ENCODE assay signal across 1 cellular context in the genomic region with DNA sequence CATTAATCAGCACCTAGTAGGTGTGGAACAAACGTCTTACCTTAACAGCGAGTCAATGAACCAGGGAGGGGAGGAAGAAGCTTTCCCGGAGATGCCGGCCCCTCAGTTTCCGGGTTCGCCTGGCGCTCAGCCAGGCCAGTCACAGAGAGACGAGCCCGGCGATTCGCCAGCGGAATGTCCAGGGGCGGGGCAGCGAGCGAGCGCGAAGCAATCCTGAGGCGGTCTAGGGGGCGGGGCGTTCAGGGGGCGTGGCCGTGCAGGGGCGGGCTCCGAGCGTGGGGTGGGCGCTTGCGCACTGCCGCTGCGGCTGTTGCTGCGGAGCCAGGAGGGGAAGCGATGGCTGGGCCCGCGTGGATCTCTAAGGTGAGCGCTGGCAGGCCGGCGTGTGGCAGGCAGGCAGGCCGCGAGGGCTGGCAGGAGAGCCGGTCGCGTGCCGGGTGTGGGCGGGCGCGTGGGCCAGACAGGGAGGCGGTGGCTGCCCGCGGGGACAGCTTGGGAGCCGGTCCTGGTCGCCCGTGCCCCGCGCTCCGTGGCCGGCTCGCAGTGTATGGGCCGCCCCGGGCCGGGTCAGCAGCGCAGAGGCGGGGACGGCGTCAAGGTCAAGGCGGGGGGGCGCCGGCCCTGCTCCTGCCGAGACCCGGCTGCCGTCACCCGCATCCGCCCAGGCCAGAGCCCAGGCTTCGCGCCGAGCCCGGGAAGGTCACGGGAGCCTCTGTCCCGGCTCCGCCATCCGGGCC.
A peak's percentile ranks its signal among the peaks of the same experiment; 100 is the strongest.
TF ChIP-seq lines count a peak whose summit lies in the region.

Gene IDH3A, plus strand, starts transcription at position 295 of the 737 bp plus-strand sequence. Its CDS starts 42 bp downstream, at position 337.

TF ChIP-seq in K562, 482 proteins besides CTCF, POLR2A, EP300 and RAD21 (continued from another document):
- TF ChIP-seq YY1 (IDR thresholded peaks at IDR 0.05; ENCODE audit: borderline replicate concordance in 1 of 3, control insufficient read depth in 1 of 3, extremely low read depth in 1 of 3, insufficient read depth in 3 of 3, insufficient read length in 1 of 3, insufficient replicate concordance in 2 of 3, low read depth in 1 of 3, low read length in 2 of 3) (peak in 1 of 3 experiments; percentile 39), BHLHE40 (IDR thresholded peaks at IDR 0.05; ENCODE audit: low read length) (peak; percentile 62), CCNT2 (IDR thresholded peaks at IDR 0.05; ENCODE audit: borderline replicate concordance, extremely low read depth, insufficient read length, low read depth, low read length) (peak; percentile 28), ELF1 (tag; IDR thresholded peaks at IDR 0.05) (peak; percentile 90), ZBTB1 (CRISPR knock-in tag; IDR thresholded peaks at IDR 0.05; ENCODE audit: borderline replicate concordance, low read depth) (peak; percentile 23; the same call in 1 of the 2 replicates), SMARCE1 (IDR thresholded peaks at IDR 0.05) (no peak; the same call in 1 of the 2 replicates), ATF1 (CRISPR knock-in tag; IDR thresholded peaks at IDR 0.05) (no peak), ATF1 (tag; IDR thresholded peaks at IDR 0.05) (peak; percentile 4; the same call in 1 of the 2 replicates), ZBTB11 (CRISPR knock-in tag; IDR thresholded peaks at IDR 0.05) (peak in 1 of 3 experiments; percentile 47; a peak in 1 of 6 replicates), ZNF77 (CRISPR knock-in tag; IDR thresholded peaks at IDR 0.05) (no peak), PKNOX1 (IDR thresholded peaks at IDR 0.05) (peak; percentile 51), ETV1 (tag; conservative IDR thresholded peaks at IDR 0.05; ENCODE audit: low read depth) (peak; percentile 46; the same call in 1 of the 2 replicates), E2F6 (IDR thresholded peaks at IDR 0.05; ENCODE audit: borderline replicate concordance in 1 of 2, extremely low read depth in 1 of 2, insufficient read depth in 1 of 2, insufficient read length in 1 of 2, low read depth in 1 of 2, low read length in 1 of 2, poor library complexity in 1 of 2, severe bottlenecking in 1 of 2) (peak in 1 of 2 experiments; percentile 4), GABPA (tag; conservative IDR thresholded peaks at IDR 0.05; ENCODE audit: low read depth) (peak; percentile 92), TRIM28 (IDR thresholded peaks at IDR 0.05) (0 out of 2 replicates have a peak, but pooled peaks have one; percentile 10)
- TF ChIP-seq, protein P1, sequence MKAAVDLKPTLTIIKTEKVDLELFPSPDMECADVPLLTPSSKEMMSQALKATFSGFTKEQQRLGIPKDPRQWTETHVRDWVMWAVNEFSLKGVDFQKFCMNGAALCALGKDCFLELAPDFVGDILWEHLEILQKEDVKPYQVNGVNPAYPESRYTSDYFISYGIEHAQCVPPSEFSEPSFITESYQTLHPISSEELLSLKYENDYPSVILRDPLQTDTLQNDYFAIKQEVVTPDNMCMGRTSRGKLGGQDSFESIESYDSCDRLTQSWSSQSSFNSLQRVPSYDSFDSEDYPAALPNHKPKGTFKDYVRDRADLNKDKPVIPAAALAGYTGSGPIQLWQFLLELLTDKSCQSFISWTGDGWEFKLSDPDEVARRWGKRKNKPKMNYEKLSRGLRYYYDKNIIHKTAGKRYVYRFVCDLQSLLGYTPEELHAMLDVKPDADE (conservative IDR thresholded peaks at IDR 0.05; ENCODE audit: control insufficient read depth, low read depth, low read length) = peak; percentile 72; the same call in 1 of the 2 replicates
- TF ChIP-seq, protein P2, sequence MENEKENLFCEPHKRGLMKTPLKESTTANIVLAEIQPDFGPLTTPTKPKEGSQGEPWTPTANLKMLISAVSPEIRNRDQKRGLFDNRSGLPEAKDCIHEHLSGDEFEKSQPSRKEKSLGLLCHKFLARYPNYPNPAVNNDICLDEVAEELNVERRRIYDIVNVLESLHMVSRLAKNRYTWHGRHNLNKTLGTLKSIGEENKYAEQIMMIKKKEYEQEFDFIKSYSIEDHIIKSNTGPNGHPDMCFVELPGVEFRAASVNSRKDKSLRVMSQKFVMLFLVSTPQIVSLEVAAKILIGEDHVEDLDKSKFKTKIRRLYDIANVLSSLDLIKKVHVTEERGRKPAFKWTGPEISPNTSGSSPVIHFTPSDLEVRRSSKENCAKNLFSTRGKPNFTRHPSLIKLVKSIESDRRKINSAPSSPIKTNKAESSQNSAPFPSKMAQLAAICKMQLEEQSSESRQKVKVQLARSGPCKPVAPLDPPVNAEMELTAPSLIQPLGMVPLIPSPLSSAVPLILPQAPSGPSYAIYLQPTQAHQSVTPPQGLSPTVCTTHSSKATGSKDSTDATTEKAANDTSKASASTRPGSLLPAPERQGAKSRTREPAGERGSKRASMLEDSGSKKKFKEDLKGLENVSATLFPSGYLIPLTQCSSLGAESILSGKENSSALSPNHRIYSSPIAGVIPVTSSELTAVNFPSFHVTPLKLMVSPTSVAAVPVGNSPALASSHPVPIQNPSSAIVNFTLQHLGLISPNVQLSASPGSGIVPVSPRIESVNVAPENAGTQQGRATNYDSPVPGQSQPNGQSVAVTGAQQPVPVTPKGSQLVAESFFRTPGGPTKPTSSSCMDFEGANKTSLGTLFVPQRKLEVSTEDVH (IDR thresholded peaks at IDR 0.05; ENCODE audit: low read depth, partially characterized antibody) = peak; percentile 57
- TF ChIP-seq, protein P3, sequence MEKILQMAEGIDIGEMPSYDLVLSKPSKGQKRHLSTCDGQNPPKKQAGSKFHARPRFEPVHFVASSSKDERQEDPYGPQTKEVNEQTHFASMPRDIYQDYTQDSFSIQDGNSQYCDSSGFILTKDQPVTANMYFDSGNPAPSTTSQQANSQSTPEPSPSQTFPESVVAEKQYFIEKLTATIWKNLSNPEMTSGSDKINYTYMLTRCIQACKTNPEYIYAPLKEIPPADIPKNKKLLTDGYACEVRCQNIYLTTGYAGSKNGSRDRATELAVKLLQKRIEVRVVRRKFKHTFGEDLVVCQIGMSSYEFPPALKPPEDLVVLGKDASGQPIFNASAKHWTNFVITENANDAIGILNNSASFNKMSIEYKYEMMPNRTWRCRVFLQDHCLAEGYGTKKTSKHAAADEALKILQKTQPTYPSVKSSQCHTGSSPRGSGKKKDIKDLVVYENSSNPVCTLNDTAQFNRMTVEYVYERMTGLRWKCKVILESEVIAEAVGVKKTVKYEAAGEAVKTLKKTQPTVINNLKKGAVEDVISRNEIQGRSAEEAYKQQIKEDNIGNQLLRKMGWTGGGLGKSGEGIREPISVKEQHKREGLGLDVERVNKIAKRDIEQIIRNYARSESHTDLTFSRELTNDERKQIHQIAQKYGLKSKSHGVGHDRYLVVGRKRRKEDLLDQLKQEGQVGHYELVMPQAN (IDR thresholded peaks at IDR 0.05; ENCODE audit: borderline replicate concordance) = peak; percentile 65; the same call in 1 of the 2 replicates
